9 cellular contexts compared by ENCODE assay signal in the genomic region with DNA sequence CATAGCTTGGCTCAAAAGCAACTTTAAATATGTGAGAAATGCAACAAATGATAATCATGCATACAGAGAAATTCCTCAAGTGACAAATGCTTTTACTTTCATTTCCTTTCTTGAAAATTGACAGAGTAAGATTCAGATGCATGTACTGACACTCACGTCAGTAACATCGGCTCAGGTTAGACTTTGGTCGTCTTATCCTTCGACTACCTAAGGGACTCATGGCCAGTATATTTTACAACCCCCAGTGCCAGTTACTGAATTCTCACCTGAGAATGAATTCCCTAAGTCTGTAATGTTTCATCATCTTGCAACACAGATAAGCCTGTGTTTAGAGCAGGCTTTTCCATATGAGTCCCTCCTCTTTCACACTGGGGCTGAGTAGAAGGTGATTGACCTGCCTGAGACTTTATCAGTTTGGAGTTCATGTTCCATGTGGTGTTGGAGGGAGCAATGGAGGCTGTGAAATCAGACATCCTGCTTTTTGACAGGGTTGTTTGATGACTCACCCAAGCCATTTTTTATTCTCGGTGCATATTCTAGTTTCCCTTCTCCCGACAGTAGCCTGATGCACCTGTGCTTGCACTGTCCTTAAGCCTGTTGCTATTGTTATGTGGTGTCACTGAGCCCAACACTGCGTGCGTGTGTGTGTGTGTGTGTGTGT. TPM values are rescaled to one million over a fixed set of nuclear protein-coding genes. Genes with fewer than 3 reads are reported as not detected.
DNase-seq lines count a peak whose midpoint lies in the region; ATAC-seq and TF ChIP-seq lines count a peak whose summit lies in the region.
"Had no signal": no experiment of that assay in that cellular context is flagged by ENCODE, and none has a peak within 500 bp of the region (broad histone marks: within the 10 kb centered on the region; RNA-seq: fewer than 3 reads in every experiment).

No MANE protein-coding gene starts in this region.

- TF ChIP-seq POLR2A in GM18526 (IDR thresholded peaks at IDR 0.05; ENCODE audit: extremely low read depth, insufficient read length): peak; percentile 17

- peak; percentile 41 for ATAC-seq in HG03025 (IDR thresholded peaks at IDR 0.05; ENCODE audit: low FRiP score, unreplicated experiment)
- ATAC-seq in T-cell (replicated peaks in 1 of 4): peak in 3 of 4 experiments; percentile 36 to 52 (median 43)

- H3K9me3 Mint-ChIP-seq in T-cell (peaks cover 0 to 8% (median 4%) of the 10 kb centered on the region in 3 donors), immature natural killer cell (peaks cover 0 to 11% (median 4%) of the 10 kb centered on the region in 6 donors)

- POLR2A ChIA-PET in T-cell (lab: Charles Lee): no interaction called here

- H3K4me3 Mint-ChIP-seq in T-cell (peak overlapping the region; percentile 48 to 55 (median 55)), immature natural killer cell (peak overlapping the region; percentile 23 to 63 (median 62))
- H3K4me3 Mint-ChIP-seq: dendritic cell treated with granulocyte-macrophage colony-stimulating factor and Interleukin-4, amounts not matched to agents 40 ng/mL and 50 ng/mL, for 4 days had no signal

- peak; percentile 24 for DNase-seq in AG08396 (ENCODE audit: low spot score)
- DNase-seq in T-cell: no peak
- peak in 1 of 3 donors; percentile 0 for DNase-seq in immature natural killer cell
- no peak for DNase-seq in GM19240 (ENCODE audit: insufficient read length, low spot score)
- no peak for DNase-seq in GOT3 (lab: John Stamatoyannopoulos, UW)
- DNase-seq in NCI-H82 (lab: John Stamatoyannopoulos, UW): no peak

- H3K4me1 Mint-ChIP-seq in T-cell: peaks cover 19 to 29% (median 23%) of the 10 kb centered on the region in 3 donors
- peaks cover 7 to 30% of the 10 kb centered on the region in 2 donors for H3K4me1 Mint-ChIP-seq in immature natural killer cell

- H3K27me3 Mint-ChIP-seq in T-cell (peaks cover 6 to 9% of the 10 kb centered on the region in 2 donors), immature natural killer cell (ENCODE audit: low read depth in 3 of 3) (peaks cover 7 to 13% (median 10%) of the 10 kb centered on the region in 3 donors)

- H3K36me3 Mint-ChIP-seq in T-cell (peaks cover 8% of the 10 kb centered on the region), immature natural killer cell (peaks cover 0 to 4% (median 0%) of the 10 kb centered on the region in 3 donors)

- H3K27ac Mint-ChIP-seq in T-cell: peak overlapping the region; percentile 45 to 68
- peak overlapping the region in 1 of 6 donors; percentile 23 for H3K27ac Mint-ChIP-seq in immature natural killer cell
- H3K27ac Mint-ChIP-seq: dendritic cell treated with granulocyte-macrophage colony-stimulating factor and Interleukin-4, amounts not matched to agents 40 ng/mL and 50 ng/mL, for 4 days had no signal

- CTCF ChIA-PET in T-cell (lab: Charles Lee): interaction anchor here in 1 of 2 donors (0.6 to 0.7 kb wide), 2 partner anchors 14 to 276 kb away, joined by 3 read pairs; no protein-coding TSS in a partner anchor

RNA-seq across cellular contexts. Expression of a gene that starts 30.5 kb away (rescaled TPM):
- under 1 TPM in 3 of 5 donors, not detected in 2; 0.35 to 0.46 (median 0.44) TPM for total RNA-seq in T-cell
- polyA plus RNA-seq in immature natural killer cell: under 1 TPM in 1 of 3 donors, not detected in 2; 0.55 TPM
